ENCODE assay signal across 8 cellular contexts in the genomic region with DNA sequence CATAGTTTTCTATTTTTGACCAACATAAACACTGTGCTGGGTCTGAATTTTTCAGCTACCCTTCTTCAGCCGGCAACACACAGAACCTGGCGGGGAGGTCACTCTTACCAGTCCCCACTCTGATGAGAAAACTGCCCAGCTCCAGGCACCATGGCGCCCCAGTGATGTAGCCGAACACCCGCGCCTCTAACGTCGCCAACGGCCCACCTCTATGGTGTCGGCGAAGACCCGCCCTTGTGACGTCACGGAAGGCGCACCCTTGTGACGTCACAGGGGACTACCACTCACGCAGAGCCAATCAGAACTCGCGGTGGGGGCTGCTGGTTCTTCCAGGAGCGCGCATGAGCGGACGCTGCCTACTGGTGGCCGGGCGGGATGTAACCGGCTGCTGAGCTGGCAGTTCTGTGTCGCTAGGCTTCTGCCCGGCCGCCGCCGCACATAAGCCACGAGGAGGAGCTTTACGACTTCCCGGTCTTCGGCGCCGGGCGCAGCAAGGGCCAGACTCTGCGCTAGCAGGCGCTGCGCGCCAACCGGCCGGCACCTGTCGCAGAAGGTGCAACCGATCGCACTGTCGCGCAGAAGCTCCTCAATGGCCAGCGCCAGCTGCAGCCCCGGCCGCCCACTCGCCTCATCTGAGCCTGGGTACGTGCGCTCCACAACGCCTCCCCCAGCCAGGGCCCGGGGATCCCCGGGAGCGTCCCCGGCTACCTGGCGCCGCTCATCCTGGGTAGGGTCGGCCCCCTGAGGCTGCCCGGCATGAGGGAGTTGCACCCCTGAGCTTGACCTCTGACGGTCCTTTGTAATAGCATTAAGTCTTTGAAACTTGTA.
A peak's percentile ranks its signal among the peaks of the same experiment; 100 is the strongest.
DNase-seq lines count a peak whose midpoint lies in the region; ATAC-seq, FAIRE-seq and TF ChIP-seq lines count a peak whose summit lies in the region.
"Not testable (repeated sequence)": the region's sequence is repeated elsewhere in the genome, so short reads cannot be mapped to it uniquely, and the experiment has no call there.

No MANE protein-coding gene starts in this region.

- peak overlapping the region; percentile 99 for H3K27ac Mint-ChIP-seq in activated CD4-positive, alpha-beta T cell treated with anti-CD3 and anti-CD28 coated beads for 36 hours
- H3K27ac Mint-ChIP-seq in progenitor cell of endocrine pancreas, result peak overlapping the region; percentile 100

- H3K9me3 Mint-ChIP-seq in activated CD4-positive, alpha-beta T cell treated with anti-CD3 and anti-CD28 coated beads for 36 hours (ENCODE audit: low read depth); progenitor cell of endocrine pancreas (ENCODE audit: low read depth): not testable (repeated sequence)

- peak overlapping the region; percentile 96 for H3K4me3 Mint-ChIP-seq in activated CD4-positive, alpha-beta T cell treated with anti-CD3 and anti-CD28 coated beads for 36 hours
- H3K4me3 Mint-ChIP-seq in progenitor cell of endocrine pancreas (ENCODE audit: low read depth), result peak overlapping the region; percentile 99

- 0% methylated on average over 19 of the region's 65 CpGs for WGBS in suprapubic skin

- intact Hi-C loops in activated CD4-positive, alpha-beta T cell treated with anti-CD3 and anti-CD28 coated beads for 36 hours (cut with DNase I, micrococcal nuclease), result not testable (repeated sequence)

- not testable (repeated sequence) for H3K36me3 ChIP-seq in suprapubic skin

- peak overlapping the region; percentile 84 for H3K27ac ChIP-seq in suprapubic skin

- not testable (repeated sequence) for FAIRE-seq in HTR-8/SVneo (lab: Jason Lieb, UNC)

- POLR2A ChIA-PET in activated CD4-positive, alpha-beta T cell treated with anti-CD3 and anti-CD28 coated beads for 36 hours (lab: Charles Lee), result interaction anchor here (0.7 kb wide), 1 partner anchor 429 kb away, joined by 3 read pairs; no protein-coding TSS in a partner anchor

- not testable (repeated sequence) for TF ChIP-seq EP300 in suprapubic skin (IDR thresholded peaks at IDR 0.05)

- H3K4me3 ChIP-seq in GM08714 (ENCODE audit: low read length), result peak overlapping the region; percentile 85
- peak overlapping the region; percentile 71 to 79 for H3K4me3 ChIP-seq in cardiac fibroblast (replicated peaks in 1 of 2; ENCODE audit: low read depth in 2 of 2, low read length in 2 of 2)
- peak overlapping the region; percentile 68 for H3K4me3 ChIP-seq in suprapubic skin

- not testable (repeated sequence) for H3K27me3 ChIP-seq in suprapubic skin

- H3K4me1 Mint-ChIP-seq in activated CD4-positive, alpha-beta T cell treated with anti-CD3 and anti-CD28 coated beads for 36 hours; progenitor cell of endocrine pancreas (ENCODE audit: low read depth): not testable (repeated sequence)

- peak; percentile 99 for ATAC-seq in GM21786 (IDR thresholded peaks at IDR 0.05; ENCODE audit: unreplicated experiment)
- ATAC-seq in activated CD4-positive, alpha-beta T cell treated with anti-CD3 and anti-CD28 coated beads for 36 hours, result peak; percentile 100

- CTCF ChIA-PET in activated CD4-positive, alpha-beta T cell treated with anti-CD3 and anti-CD28 coated beads for 36 hours (lab: Charles Lee), result interaction anchor here (0.6 kb wide), 1 partner anchor 91 kb away, joined by 3 read pairs; no protein-coding TSS in a partner anchor

- peak; percentile 78 to 96 for TF ChIP-seq POLR2A in suprapubic skin (IDR thresholded peaks at IDR 0.05)

- not testable (repeated sequence) for H3K9me3 ChIP-seq in suprapubic skin

- H3K4me1 ChIP-seq in suprapubic skin, result peaks cover 12% of the 10 kb centered on the region

- DNase-seq in HTR-8/SVneo (ENCODE audit: insufficient read length, low spot score), result peak; percentile 1
- DNase-seq in activated CD4-positive, alpha-beta T cell treated with anti-CD3 and anti-CD28 coated beads for 36 hours, result peak; percentile 99
- peak; percentile 99 to 100 for DNase-seq in cardiac fibroblast (ENCODE audit: low read depth in 2 of 2)
- DNase-seq in iPS DF 19.7 (ENCODE audit: low read depth, low spot score), result peak; percentile 88
- DNase-seq in progenitor cell of endocrine pancreas (ENCODE audit: low spot score, unreplicated experiment), result peak; percentile 99
- peak; percentile 99 to 100 for DNase-seq in suprapubic skin (ENCODE audit: low spot score in 2 of 2)

- TF ChIP-seq CTCF in cardiac fibroblast (IDR thresholded peaks at IDR 0.05; ENCODE audit: low read depth, low read length), result not testable (repeated sequence)
- TF ChIP-seq CTCF in progenitor cell of endocrine pancreas (IDR thresholded peaks at IDR 0.05; ENCODE audit: unreplicated experiment), result peak; percentile 42
- peak in 1 of 2 donors; percentile 39 for TF ChIP-seq CTCF in suprapubic skin (IDR thresholded peaks at IDR 0.05)

- H3K27me3 Mint-ChIP-seq in activated CD4-positive, alpha-beta T cell treated with anti-CD3 and anti-CD28 coated beads for 36 hours; progenitor cell of endocrine pancreas: not testable (repeated sequence)

- not testable (repeated sequence) for H3K36me3 Mint-ChIP-seq in activated CD4-positive, alpha-beta T cell treated with anti-CD3 and anti-CD28 coated beads for 36 hours (ENCODE audit: low read depth); progenitor cell of endocrine pancreas (ENCODE audit: insufficient read depth)

Comparison
In these comparisons a context has a peak if more than half of its experiments do, and no peak if none do; other contexts are left out.
1. Peak in every context shown above with its lines: DNase-seq, ATAC-seq, H3K4me3 ChIP-seq and H3K27ac ChIP-seq.
2. DNase-seq: peak in every context shown above with its lines; median percentile 100 in cardiac fibroblast; 100 in suprapubic skin; 99 in activated CD4-positive, alpha-beta T cell treated with anti-CD3 and anti-CD28 coated beads for 36 hours; 99 in progenitor cell of endocrine pancreas; 88 in iPS DF 19.7; 1 in HTR-8/SVneo.